ENCODE assay signal across 14 cellular contexts in genomic region chr5:9903806-9904205, GRCh38.
DNase-seq lines count a peak whose midpoint lies in the region; ATAC-seq and TF ChIP-seq lines count a peak whose summit lies in the region.
"Had no signal": no experiment of that assay in that cellular context is flagged by ENCODE, and none has a peak within 500 bp of the region (broad histone marks: within the 10 kb centered on the region; RNA-seq: fewer than 3 reads in every experiment).

No MANE protein-coding gene starts in this region.

- ATAC-seq in HG02759 (IDR thresholded peaks at IDR 0.05; ENCODE audit: unreplicated experiment), result no peak
- ATAC-seq: CD8-positive, alpha-beta T cell; foreskin keratinocyte; natural killer cell had no signal

- DNase-seq in GM04504 (ENCODE audit: low read depth) (peak; percentile 13), NCI-H226 (peak; percentile 72), cardiac fibroblast (ENCODE audit: low read depth in 2 of 2) (peak; percentile 46 to 59), skeletal muscle cell (ENCODE audit: low read depth) (peak; percentile 76), T-helper 1 cell (no peak), mesenteric fat pad (ENCODE audit: low spot score) (no peak)
- DNase-seq: activated CD4-positive, alpha-beta T cell treated with anti-CD3 and anti-CD28 coated beads, Interleukin-2, amount 50 U/mL, for 48 hours; activated gamma-delta T cell; CD8-positive, alpha-beta T cell; foreskin keratinocyte; natural killer cell; Peyer's patch had no signal

- TF ChIP-seq CTCF in cardiac fibroblast (IDR thresholded peaks at IDR 0.05; ENCODE audit: low read depth, low read length), result no peak

- H3K4me3 ChIP-seq in cardiac fibroblast (replicated peaks in 1 of 2; ENCODE audit: low read depth in 2 of 2, low read length in 2 of 2), result no peak overlapping the region
- H3K4me3 ChIP-seq in skeletal muscle cell (ENCODE audit: low read depth, low read length), result no peak overlapping the region
- H3K4me3 ChIP-seq: Peyer's patch, suprapubic skin had no signal

Comparison
In these comparisons a context has a peak if more than half of its experiments do, and no peak if none do; other contexts are left out.
1. DNase-seq: peak in GM04504 (single experiment), NCI-H226 (single experiment), cardiac fibroblast (2 of 2) and skeletal muscle cell (single experiment); none in T-helper 1 cell (0 of 5) and mesenteric fat pad (single experiment).